In the genomic region with DNA sequence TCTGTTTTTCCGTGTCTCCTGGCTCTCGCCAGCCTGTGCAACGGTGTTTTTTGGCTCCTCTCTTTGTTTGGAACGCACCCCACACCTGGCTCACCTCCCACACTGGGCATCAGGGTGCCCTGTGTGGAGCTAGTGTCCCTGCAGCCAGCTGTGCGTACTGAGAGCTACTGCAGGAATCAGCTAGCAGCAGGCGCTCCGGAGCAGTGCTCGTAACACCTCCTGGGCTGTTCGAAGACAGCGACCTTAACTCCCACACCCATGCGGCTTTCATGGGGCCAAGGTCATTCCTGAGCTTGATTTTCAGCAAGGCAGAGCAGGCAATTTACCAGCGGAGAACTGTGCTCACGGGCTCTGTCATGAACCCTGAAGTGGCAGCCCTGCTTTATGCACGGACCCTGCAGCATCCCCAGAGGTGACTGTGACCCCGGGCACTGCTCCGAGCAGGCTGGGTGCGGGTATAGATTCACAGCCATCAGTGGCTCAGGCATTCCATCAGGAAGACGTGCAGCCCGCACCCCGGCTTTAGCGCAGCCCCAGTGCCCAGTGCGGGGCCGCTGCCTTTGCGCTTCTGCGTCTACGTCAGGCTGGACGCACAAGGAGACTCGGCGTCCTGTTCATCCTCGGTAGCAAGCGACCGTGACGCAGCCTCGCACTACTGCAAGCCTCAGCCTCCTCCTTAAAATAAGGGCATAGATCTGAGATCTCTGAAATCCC, we compare ENCODE assay signal across 15 cellular contexts. TPM values are rescaled to one million over a fixed set of nuclear protein-coding genes. Genes with fewer than 3 reads are reported as not detected.
A peak's percentile ranks its signal among the peaks of the same experiment; 100 is the strongest.
DNase-seq lines count a peak whose midpoint lies in the region; ATAC-seq, FAIRE-seq and TF ChIP-seq lines count a peak whose summit lies in the region.
"Had no signal": no experiment of that assay in that cellular context is flagged by ENCODE, and none has a peak within 500 bp of the region (broad histone marks: within the 10 kb centered on the region; RNA-seq: fewer than 3 reads in every experiment).

No MANE protein-coding gene starts in this region.

- H3K36me3 Mint-ChIP-seq in activated naive CD4-positive, alpha-beta T cell treated with anti-CD3 and anti-CD28 coated beads, Interleukin-2, amount 50 U/mL, for 72 hours: peaks cover 0 to 3% of the 10 kb centered on the region in 2 donors
- peaks cover 6 to 35% (median 7%) of the 10 kb centered on the region in 5 donors for H3K36me3 Mint-ChIP-seq in naive thymus-derived CD4-positive, alpha-beta T cell

- intact Hi-C loops in naive thymus-derived CD4-positive, alpha-beta T cell (cut with micrococcal nuclease): no loop called here

- H3K27ac Mint-ChIP-seq in activated naive CD4-positive, alpha-beta T cell treated with anti-CD3 and anti-CD28 coated beads, Interleukin-2, amount 50 U/mL, for 72 hours: peak overlapping the region; percentile 50 to 86
- peak overlapping the region in 8 of 9 donors; percentile 8 to 82 (median 53) for H3K27ac Mint-ChIP-seq in naive thymus-derived CD4-positive, alpha-beta T cell
- H3K27ac Mint-ChIP-seq: activated naive CD4-positive, alpha-beta T cell treated with anti-CD3 and anti-CD28 coated beads, Interleukin-2, amount 50 U/mL, for 24 hours had no signal

- no peaks in the 10 kb centered on the region for H3K27me3 ChIP-seq in naive thymus-derived CD4-positive, alpha-beta T cell (ENCODE audit: control insufficient read depth in 2 of 2, insufficient read depth in 2 of 2, low read length in 2 of 2)
- H3K27me3 ChIP-seq: Peyer's patch had no signal

- peaks cover 0 to 77% (median 0%) of the 10 kb centered on the region in 3 experiments for H3K36me3 ChIP-seq in naive thymus-derived CD4-positive, alpha-beta T cell (ENCODE audit: control insufficient read depth in 2 of 3, insufficient read depth in 3 of 3, low read length in 3 of 3)

- H3K4me1 Mint-ChIP-seq in naive thymus-derived CD4-positive, alpha-beta T cell: peaks cover 4 to 25% (median 14%) of the 10 kb centered on the region in 7 donors

- no peak for TF ChIP-seq CTCF in coronary artery (IDR thresholded peaks at IDR 0.05)

- no peak overlapping the region for H3K4me3 ChIP-seq in coronary artery
- H3K4me3 ChIP-seq in naive thymus-derived CD4-positive, alpha-beta T cell (ENCODE audit: low read length): no peak overlapping the region
- H3K4me3 ChIP-seq: Peyer's patch had no signal

- H3K4me3 Mint-ChIP-seq in naive thymus-derived CD4-positive, alpha-beta T cell: peak overlapping the region in 7 of 10 donors; percentile 12 to 75 (median 42)
- H3K4me3 Mint-ChIP-seq: activated CD8-positive, alpha-beta T cell treated with anti-CD3 and anti-CD28 coated beads for 36 hours; activated naive CD4-positive, alpha-beta T cell treated with anti-CD3 and anti-CD28 coated beads, Interleukin-2, amount 50 U/mL, for 24 hours; neural crest cell had no signal

- no peak for FAIRE-seq in urothelium cell line (lab: Jason Lieb, UNC)

- peaks cover 0 to 5% of the 10 kb centered on the region in 2 donors for H3K4me1 ChIP-seq in naive thymus-derived CD4-positive, alpha-beta T cell (ENCODE audit: control insufficient read depth in 2 of 2, insufficient read depth in 2 of 2, low read length in 2 of 2)
- H3K4me1 ChIP-seq: Peyer's patch had no signal

- H3K27me3 Mint-ChIP-seq in naive thymus-derived CD4-positive, alpha-beta T cell: no peaks in the 10 kb centered on the region
- H3K27me3 Mint-ChIP-seq: activated CD8-positive, alpha-beta T cell treated with anti-CD3 and anti-CD28 coated beads for 36 hours; activated naive CD4-positive, alpha-beta T cell treated with anti-CD3 and anti-CD28 coated beads, Interleukin-2, amount 50 U/mL, for 24 hours had no signal

- H3K9me3 ChIP-seq in naive thymus-derived CD4-positive, alpha-beta T cell (ENCODE audit: control insufficient read depth in 2 of 3, low read length in 3 of 3): no peaks in the 10 kb centered on the region
- H3K9me3 ChIP-seq: Peyer's patch had no signal

- peak overlapping the region; percentile 29 to 82 for H3K27ac ChIP-seq in coronary artery
- peak overlapping the region; percentile 49 for H3K27ac ChIP-seq in naive thymus-derived CD4-positive, alpha-beta T cell (ENCODE audit: low read depth, low read length)

- CTCF ChIA-PET in naive thymus-derived CD4-positive, alpha-beta T cell (lab: Charles Lee): interaction anchor here (1.2 to 3.6 kb wide), 3 partner anchors 38 to 191 kb away, joined by 3 to 13 read pairs (median 5); no protein-coding TSS in a partner anchor

- ATAC-seq in activated naive CD4-positive, alpha-beta T cell treated with anti-CD3 and anti-CD28 coated beads, Interleukin-2, amount 50 U/mL, for 72 hours: peak; percentile 16 to 26
- no peak for ATAC-seq in naive thymus-derived CD4-positive, alpha-beta T cell
- ATAC-seq in HG03097 (IDR thresholded peaks at IDR 0.05; ENCODE audit: low FRiP score, unreplicated experiment): no peak
- ATAC-seq: left colon had no signal

- H3K9me3 Mint-ChIP-seq in activated naive CD4-positive, alpha-beta T cell treated with anti-CD3 and anti-CD28 coated beads, Interleukin-2, amount 50 U/mL, for 72 hours: no peaks in the 10 kb centered on the region
- no peaks in the 10 kb centered on the region for H3K9me3 Mint-ChIP-seq in naive thymus-derived CD4-positive, alpha-beta T cell
- H3K9me3 Mint-ChIP-seq: activated CD8-positive, alpha-beta T cell treated with anti-CD3 and anti-CD28 coated beads for 36 hours; activated naive CD4-positive, alpha-beta T cell treated with anti-CD3 and anti-CD28 coated beads, Interleukin-2, amount 50 U/mL, for 24 hours; neural crest cell had no signal

- POLR2A ChIA-PET in naive thymus-derived CD4-positive, alpha-beta T cell (lab: Charles Lee): no interaction called here

- DNase-seq in activated naive CD4-positive, alpha-beta T cell treated with anti-CD3 and anti-CD28 coated beads, Interleukin-2, amount 50 U/mL, for 72 hours (ENCODE audit: low spot score in 2 of 2): peak in 1 of 2 donors; percentile 53
- no peak for DNase-seq in activated naive CD4-positive, alpha-beta T cell (lab: John Stamatoyannopoulos, UW)
- DNase-seq in coronary artery (ENCODE audit: low spot score) (peak; percentile 67), ureter (ENCODE audit: low spot score) (peak; percentile 42), urothelium cell line (ENCODE audit: low spot score) (no peak), NCI-H2107 treated with DMSO at 0.1 percent for 48 hours (lab: John Stamatoyannopoulos, UW; ENCODE audit: unreplicated experiment) (no peak)
- peak in 1 of 9 donors; percentile 17 for DNase-seq in naive thymus-derived CD4-positive, alpha-beta T cell
- DNase-seq: activated CD8-positive, alpha-beta T cell treated with anti-CD3 and anti-CD28 coated beads for 36 hours; cerebellar nuclear complex; left colon; NCI-H446 treated with DMSO at 0.1 percent for 48 hours had no signal

RNA-seq across cellular contexts. Expression of gene ADI1, which starts 58.3 kb away (rescaled TPM):
- total RNA-seq in activated naive CD4-positive, alpha-beta T cell treated with anti-CD3 and anti-CD28 coated beads, Interleukin-2, amount 50 U/mL, for 72 hours: 10 to 100 TPM; 29.3 to 39.3 TPM
- 10 to 100 TPM; 26.4 to 41.7 (median 39.3) TPM for total RNA-seq in naive thymus-derived CD4-positive, alpha-beta T cell
- polyA plus RNA-seq in naive thymus-derived CD4-positive, alpha-beta T cell: 10 to 100 TPM; 60.9 to 73.3 TPM
- total RNA-seq in ureter: 42.0 TPM

Comparison
In these comparisons a context has a peak if more than half of its experiments do, and no peak if none do; other contexts are left out.
1. ATAC-seq: peak in activated naive CD4-positive, alpha-beta T cell treated with anti-CD3 and anti-CD28 coated beads, Interleukin-2, amount 50 U/mL, for 72 hours (2 of 2); none in naive thymus-derived CD4-positive, alpha-beta T cell (single experiment) and HG03097 (single experiment).
2. DNase-seq: peak in coronary artery (single experiment) and ureter (single experiment); none in activated naive CD4-positive, alpha-beta T cell (0 of 4), urothelium cell line (single experiment) and NCI-H2107 treated with DMSO at 0.1 percent for 48 hours (single experiment).